8 cellular contexts compared by ENCODE assay signal in genomic region chr6:30450908-30451818, GRCh38. TPM values are rescaled to one million over a fixed set of nuclear protein-coding genes. Genes with fewer than 3 reads are reported as not detected.
DNase-seq lines count a peak whose midpoint lies in the region; ATAC-seq and TF ChIP-seq lines count a peak whose summit lies in the region.

No MANE protein-coding gene starts in this region.

- H3K4me1 Mint-ChIP-seq in activated T-helper 17 cell treated with anti-CD3 and anti-CD28 coated beads, Interleukin-2, amount 50 U/mL, for 72 hours = peaks cover 18% of the 10 kb centered on the region

- H3K4me3 ChIP-seq in heart left ventricle (peak overlapping the region in 7 of 12 donors; percentile 2 to 37 (median 23)), spleen (peak overlapping the region in 6 of 8 donors; percentile 5 to 55 (median 20))

- H3K36me3 Mint-ChIP-seq in activated T-helper 17 cell treated with anti-CD3 and anti-CD28 coated beads, Interleukin-2, amount 50 U/mL, for 72 hours (ENCODE audit: low read depth) = no peaks in the 10 kb centered on the region

- no peaks in the 10 kb centered on the region for H3K9me3 Mint-ChIP-seq in activated T-helper 17 cell treated with anti-CD3 and anti-CD28 coated beads, Interleukin-2, amount 50 U/mL, for 72 hours

- no peak overlapping the region for H3K27ac ChIP-seq in heart left ventricle
- peak overlapping the region in 1 of 8 donors; percentile 33 for H3K27ac ChIP-seq in spleen

- peaks cover 73% of the 10 kb centered on the region for H3K27me3 Mint-ChIP-seq in activated T-helper 17 cell treated with anti-CD3 and anti-CD28 coated beads, Interleukin-2, amount 50 U/mL, for 72 hours

- peak; percentile 52 for DNase-seq in ELR (ENCODE audit: low read depth)
- DNase-seq in MV-4-11 (lab: John Stamatoyannopoulos, UW) = peak; percentile 100
- DNase-seq in heart left ventricle = peak in 4 of 5 donors; percentile 39 to 87 (median 58)
- peak; percentile 85 for DNase-seq in spleen
- DNase-seq in SHP77 treated with DMSO at 0.1 percent for 48 hours (lab: John Stamatoyannopoulos, UW) = no peak
- DNase-seq in NCI-H1436 (lab: John Stamatoyannopoulos, UW) = no peak

- peak; percentile 80 for ATAC-seq in activated T-helper 17 cell treated with anti-CD3 and anti-CD28 coated beads, Interleukin-2, amount 50 U/mL, for 72 hours (replicated peaks)
- ATAC-seq in heart left ventricle = peak; percentile 25 to 71 (median 54)
- ATAC-seq in HG03039 (IDR thresholded peaks at IDR 0.05; ENCODE audit: unreplicated experiment) = no peak

- H3K4me1 ChIP-seq in heart left ventricle (peaks cover 0 to 35% (median 5%) of the 10 kb centered on the region in 12 donors), spleen (peaks cover 18 to 39% (median 36%) of the 10 kb centered on the region in 6 donors)

- intact Hi-C loops in heart left ventricle (cut with DNase I) (no loop called here), spleen (cut with DNase I; ENCODE audit: low total_unique reads) (no loop called here)

- H3K9me3 ChIP-seq in heart left ventricle (no peaks in the 10 kb centered on the region), spleen (no peaks in the 10 kb centered on the region)

- 6 to 17% (median 12%) methylated on average over 26 to 52 of the region's 52 CpGs for WGBS in heart left ventricle, 4 donors
- 7 to 20% (median 10%) methylated on average over 33 to 52 of the region's 52 CpGs for WGBS in spleen, 5 donors

- TF ChIP-seq CTCF in heart left ventricle (IDR thresholded peaks at IDR 0.05) (no peak), spleen (IDR thresholded peaks at IDR 0.05 in 8 of 11, conservative IDR thresholded peaks at IDR 0.05 in 3 of 11) (peak in 1 of 11 experiments; percentile 13)

- peaks cover 26 to 94% (median 85%) of the 10 kb centered on the region in 9 donors for H3K27me3 ChIP-seq in heart left ventricle
- peaks cover 8 to 97% (median 81%) of the 10 kb centered on the region in 7 donors for H3K27me3 ChIP-seq in spleen (replicated peaks in 1 of 7)

- no peak overlapping the region for H3K27ac Mint-ChIP-seq in activated T-helper 17 cell treated with anti-CD3 and anti-CD28 coated beads, Interleukin-2, amount 50 U/mL, for 72 hours

- no peak for TF ChIP-seq POLR2A in heart left ventricle (IDR thresholded peaks at IDR 0.05)
- TF ChIP-seq POLR2A in spleen (IDR thresholded peaks at IDR 0.05) = no peak

- H3K36me3 ChIP-seq in heart left ventricle (no peaks in the 10 kb centered on the region), spleen (no peaks in the 10 kb centered on the region)

- H3K4me3 Mint-ChIP-seq in activated T-helper 17 cell treated with anti-CD3 and anti-CD28 coated beads, Interleukin-2, amount 50 U/mL, for 72 hours = peak overlapping the region; percentile 63

RNA-seq across cellular contexts. Expression of gene HLA-E, which starts 38.1 kb away (rescaled TPM):
- 100 to 1,000 TPM; 362 to 675 TPM for total RNA-seq in activated T-helper 17 cell treated with anti-CD3 and anti-CD28 coated beads, Interleukin-2, amount 50 U/mL, for 72 hours
- 100 to 1,000 TPM in 8 of 9 donors, 10 to 100 TPM in 1; 96.1 to 560 (median 162) TPM for total RNA-seq in heart left ventricle
- polyA plus RNA-seq in heart left ventricle = 100 to 1,000 TPM; 160 to 200 TPM
- 1,000 to 10,000 TPM; 1,072 to 2,111 (median 1,510) TPM for total RNA-seq in spleen
- 100 to 1,000 TPM; 514 to 675 (median 646) TPM for polyA plus RNA-seq in spleen

Comparison
In these comparisons a context has a peak if more than half of its experiments do, and no peak if none do; other contexts are left out.
1. DNase-seq: peak in ELR (single experiment), MV-4-11 (single experiment), heart left ventricle (4 of 5) and spleen (single experiment); none in SHP77 treated with DMSO at 0.1 percent for 48 hours (single experiment) and NCI-H1436 (single experiment).